30 cellular contexts compared by ENCODE assay signal in genomic region chr3:187257471-187257870, GRCh38.
"Had no signal": no experiment of that assay in that cellular context is flagged by ENCODE, and none has a peak within 500 bp of the region (broad histone marks: within the 10 kb centered on the region; RNA-seq: fewer than 3 reads in every experiment).

No MANE protein-coding gene starts in this region.

- H3K36me3 ChIP-seq: adrenal gland, ascending aorta, brain microvascular endothelial cell, breast epithelium had no signal

- H3K9me3 ChIP-seq: adrenal gland, ascending aorta, body of pancreas, breast epithelium had no signal

- H3K27me3 ChIP-seq: adrenal gland, ascending aorta, body of pancreas, brain microvascular endothelial cell, breast epithelium, cardiac muscle cell had no signal

- H3K27ac ChIP-seq: adrenal gland, ascending aorta, body of pancreas, brain microvascular endothelial cell, breast epithelium, cardiac muscle cell had no signal

- DNase-seq: activated effector memory CD4-positive, alpha-beta T cell treated with anti-CD3 and anti-CD28 coated beads, Interleukin-2, amount 50 U/mL, for 16 hours; activated effector memory CD4-positive, alpha-beta T cell treated with Interleukin-2 at 50 U/mL for 16 hours; activated gamma-delta T cell; activated gamma-delta T cell treated with Interleukin-2 at 50 U/mL for 16 hours; activated naive CD4-positive, alpha-beta T cell; activated naive CD4-positive, alpha-beta T cell treated with anti-CD3 and anti-CD28 coated beads for 36 hours; activated naive CD4-positive, alpha-beta T cell treated with anti-CD3 and anti-CD28 coated beads, Interleukin-2, amount 10 ng/mL, durations not matched to agents 7 days and 5 days; activated naive CD4-positive, alpha-beta T cell treated with anti-CD3 and anti-CD28 coated beads, Interleukin-2, amount 50 U/mL, for 16 hours; activated naive CD4-positive, alpha-beta T cell treated with Interleukin-2 at 50 U/mL for 16 hours; activated naive CD8-positive, alpha-beta T cell treated with anti-CD3 and anti-CD28 coated beads for 36 hours; activated naive CD8-positive, alpha-beta T cell treated with anti-CD3 and anti-CD28 coated beads, Interleukin-2, amount 10 ng/mL, durations not matched to agents 7 days and 5 days; activated naive CD8-positive, alpha-beta T cell treated with anti-CD3 and anti-CD28 coated beads, Interleukin-2, amount 50 U/mL, for 24 hours; activated T-cell treated with anti-CD3 and anti-CD28 coated beads, Interleukin-2, amount 50 U/mL, for 1 hour; activated T-cell treated with anti-CD3 and anti-CD28 coated beads, Interleukin-2, amount 50 U/mL, for 24 hours; activated T-cell treated with anti-CD3 and anti-CD28 coated beads, Interleukin-2, amount 50 U/mL, for 4 hours; activated T-cell treated with anti-CD3 and anti-CD28 coated beads, Interleukin-2, amount 50 U/mL, for 48 hours; activated T-cell treated with anti-CD3 and anti-CD28 coated beads, Interleukin-2, amount 50 U/mL, for 72 hours; adrenal gland; amniotic stem cell; amygdala; anterior cingulate cortex; aorta; body of pancreas; brain microvascular endothelial cell; caudate nucleus; central memory CD4-positive, alpha-beta T cell; cerebellar nuclear complex had no signal

- H3K4me3 ChIP-seq: adrenal gland, ascending aorta, body of pancreas, breast epithelium, cardiac muscle cell had no signal

- H3K4me1 ChIP-seq: adrenal gland, ascending aorta, breast epithelium had no signal
